Comparison of ENCODE assay signal across 5 cellular contexts in genomic region chr7:125046767-125047166, GRCh38.
"Had no signal": no experiment of that assay in that cellular context is flagged by ENCODE, and none has a peak within 500 bp of the region (broad histone marks: within the 10 kb centered on the region; RNA-seq: fewer than 3 reads in every experiment).

No MANE protein-coding gene starts in this region.

- ATAC-seq: HepG2, K562 had no signal

- H3K27ac ChIP-seq: HL-60 had no signal

- DNase-seq: IMR-90, KBM-7 had no signal

- H3K4me3 ChIP-seq: K562 had no signal
